20 cellular contexts compared by ENCODE assay signal in genomic region chr2:218642786-218643185, GRCh38. TPM values are rescaled to one million over a fixed set of nuclear protein-coding genes. Genes with fewer than 3 reads are reported as not detected.
DNase-seq lines count a peak whose midpoint lies in the region; ATAC-seq, FAIRE-seq and TF ChIP-seq lines count a peak whose summit lies in the region.
"Had no signal": no experiment of that assay in that cellular context is flagged by ENCODE, and none has a peak within 500 bp of the region (broad histone marks: within the 10 kb centered on the region; RNA-seq: fewer than 3 reads in every experiment).

No MANE protein-coding gene starts in this region.

- in situ Hi-C loops in K562 (cut with MboI): no loop called here

- no peak for FAIRE-seq in K562 (lab: Jason Lieb, UNC)
- FAIRE-seq: A549, GM12892, GM18507, H1 had no signal

- 86% methylated on average over 16 of the region's 17 CpGs for WGBS in K562 (ENCODE audit: insufficient coverage, low coverage, missing lambda C conversion rate)
- 96% methylated on average over 17 of the region's 17 CpGs for WGBS in mesenchymal stem cell

- no peak overlapping the region for H3K4ac ChIP-seq in mesenchymal stem cell (ENCODE audit: low read depth in 1 of 2, low read length in 2 of 2)

- H2AK5ac ChIP-seq in mesenchymal stem cell (ENCODE audit: low read length, severe bottlenecking): no peak overlapping the region

- no peaks in the 10 kb centered on the region for H3K9me3 Mint-ChIP-seq in activated naive CD8-positive, alpha-beta T cell treated with anti-CD3 and anti-CD28 coated beads, Interleukin-2, amount 50 U/mL, for 24 hours
- H3K9me3 Mint-ChIP-seq in activated naive CD8-positive, alpha-beta T cell treated with anti-CD3 and anti-CD28 coated beads for 36 hours: no peaks in the 10 kb centered on the region
- H3K9me3 Mint-ChIP-seq: CD14-positive monocyte; CD4-positive, alpha-beta memory T cell; H9 had no signal

- H3K27me3 ChIP-seq in K562 (ENCODE audit: control insufficient read depth in 2 of 2, insufficient read depth in 2 of 2, low read length in 2 of 2): no peaks in the 10 kb centered on the region
- H3K27me3 ChIP-seq in mesenchymal stem cell (ENCODE audit: control insufficient read depth in 1 of 2, insufficient read depth in 1 of 2, low read length in 2 of 2): no peaks in the 10 kb centered on the region
- H3K27me3 ChIP-seq: BLaER1 had no signal

- H3K9ac ChIP-seq in K562 (ENCODE audit: insufficient read depth in 1 of 2, low read depth in 2 of 2, low read length in 2 of 2) (no peak overlapping the region), mesenchymal stem cell (ENCODE audit: low read length) (no peak overlapping the region)
- H3K9ac ChIP-seq: BLaER1 had no signal

- no TSS peak for BruUV-seq in K562 (replicated peaks; lab: Mats Ljungman, UMichigan)

- no peak overlapping the region for H2BK12ac ChIP-seq in mesenchymal stem cell (ENCODE audit: low read length in 2 of 2)

- no peak overlapping the region for H3K23ac ChIP-seq in mesenchymal stem cell (ENCODE audit: low read length in 2 of 2)

- no peaks in the 10 kb centered on the region for H4K20me1 ChIP-seq in K562 (replicated peaks; ENCODE audit: control insufficient read depth, insufficient read depth, low read length)

- no peak for TF ChIP-seq RAD21 in K562 (CRISPR knock-in tag; conservative IDR thresholded peaks at IDR 0.05 in 1 of 2, IDR thresholded peaks at IDR 0.05 in 1 of 2)

- TF ChIP-seq EP300 in K562 (IDR thresholded peaks at IDR 0.05; ENCODE audit: low read length): no peak

- peaks cover 36% of the 10 kb centered on the region for H3K79me1 ChIP-seq in mesenchymal stem cell (replicated peaks; ENCODE audit: low read length, poor library complexity, severe bottlenecking)

- TF ChIP-seq POLR2A in K562 (conservative IDR thresholded peaks at IDR 0.05): no peak

- no peak overlapping the region for H4K91ac ChIP-seq in mesenchymal stem cell (ENCODE audit: low read length)

- no peaks in the 10 kb centered on the region for H3K9me1 ChIP-seq in K562 (ENCODE audit: control insufficient read depth, insufficient read depth, low read length)

- no peak overlapping the region for H3K14ac ChIP-seq in mesenchymal stem cell (ENCODE audit: low read length in 2 of 2)

- H3K79me2 ChIP-seq in K562 (ENCODE audit: control insufficient read depth, insufficient read depth, low read length): 0 out of 3 replicates have a peak, but pooled peaks cover 4% of the 10 kb centered on the region

- peaks cover 81% of the 10 kb centered on the region for H3K36me3 ChIP-seq in K562 (ENCODE audit: control insufficient read depth, insufficient read depth, low read length)
- H3K36me3 ChIP-seq in mesenchymal stem cell (ENCODE audit: control insufficient read depth in 1 of 2, insufficient read depth in 2 of 2, low read depth in 1 of 2, low read length in 2 of 2): peaks cover 62 to 84% of the 10 kb centered on the region in 2 experiments

- no peaks in the 10 kb centered on the region for H3K4me1 ChIP-seq in K562 (replicated peaks in 1 of 2; ENCODE audit: control insufficient read depth in 2 of 2, insufficient read depth in 2 of 2, low read length in 2 of 2)
- H3K4me1 ChIP-seq in mesenchymal stem cell (ENCODE audit: control insufficient read depth, insufficient read depth, low read depth, low read length): peaks cover 25% of the 10 kb centered on the region
- H3K4me1 ChIP-seq: BLaER1 had no signal

- H2AFZ ChIP-seq in K562 (ENCODE audit: low read depth, low read length) (no peak overlapping the region), mesenchymal stem cell (ENCODE audit: low read depth, low read length) (no peak overlapping the region)

- no peak overlapping the region for H3K27ac ChIP-seq in K562 (ENCODE audit: extremely low read depth, low read depth, low read length)
- H3K27ac ChIP-seq in mesenchymal stem cell (ENCODE audit: low read length, poor library complexity, severe bottlenecking): no peak overlapping the region
- H3K27ac ChIP-seq: 22Rv1, A549, BLaER1 had no signal

- H3K27ac Mint-ChIP-seq in activated naive CD8-positive, alpha-beta T cell treated with anti-CD3 and anti-CD28 coated beads, Interleukin-2, amount 50 U/mL, for 24 hours: no peak overlapping the region
- no peak overlapping the region for H3K27ac Mint-ChIP-seq in activated naive CD8-positive, alpha-beta T cell treated with anti-CD3 and anti-CD28 coated beads for 36 hours

- no peak overlapping the region for H2BK120ac ChIP-seq in mesenchymal stem cell (ENCODE audit: low read depth, low read length)

- peaks cover 51% of the 10 kb centered on the region for H3K36me3 Mint-ChIP-seq in activated naive CD8-positive, alpha-beta T cell treated with anti-CD3 and anti-CD28 coated beads, Interleukin-2, amount 50 U/mL, for 24 hours (ENCODE audit: low read depth)
- peaks cover 15% of the 10 kb centered on the region for H3K36me3 Mint-ChIP-seq in activated naive CD8-positive, alpha-beta T cell treated with anti-CD3 and anti-CD28 coated beads for 36 hours

- no peak overlapping the region for H3K4me3 Mint-ChIP-seq in activated naive CD8-positive, alpha-beta T cell treated with anti-CD3 and anti-CD28 coated beads, Interleukin-2, amount 50 U/mL, for 24 hours
- no peak overlapping the region for H3K4me3 Mint-ChIP-seq in activated naive CD8-positive, alpha-beta T cell treated with anti-CD3 and anti-CD28 coated beads for 36 hours
- H3K4me3 Mint-ChIP-seq: CD14-positive monocyte; CD4-positive, alpha-beta memory T cell; H9 had no signal

- H3K9me3 ChIP-seq in K562 (replicated peaks; ENCODE audit: control insufficient read depth, insufficient read depth, low read depth, low read length): no peaks in the 10 kb centered on the region
- no peaks in the 10 kb centered on the region for H3K9me3 ChIP-seq in mesenchymal stem cell (ENCODE audit: control insufficient read depth, low read length)
- H3K9me3 ChIP-seq: A549, BLaER1 had no signal

- no peak overlapping the region for H3K18ac ChIP-seq in mesenchymal stem cell (ENCODE audit: low read depth in 1 of 2, low read length in 2 of 2)

- H3K4me2 ChIP-seq in K562 (ENCODE audit: insufficient read depth, low read length) (no peak overlapping the region), mesenchymal stem cell (ENCODE audit: low read length, poor library complexity, severe bottlenecking) (no peak overlapping the region)
- H3K4me2 ChIP-seq: A549, BLaER1 had no signal

- no peaks in the 10 kb centered on the region for H3K27me3 Mint-ChIP-seq in activated naive CD8-positive, alpha-beta T cell treated with anti-CD3 and anti-CD28 coated beads, Interleukin-2, amount 50 U/mL, for 24 hours
- H3K27me3 Mint-ChIP-seq in activated naive CD8-positive, alpha-beta T cell treated with anti-CD3 and anti-CD28 coated beads for 36 hours: no peaks in the 10 kb centered on the region
- H3K27me3 Mint-ChIP-seq: CD4-positive, alpha-beta memory T cell had no signal

- no peak overlapping the region for H2BK15ac ChIP-seq in mesenchymal stem cell (ENCODE audit: low read depth, poor library complexity, severe bottlenecking)

- no peak overlapping the region for H2BK5ac ChIP-seq in mesenchymal stem cell (ENCODE audit: low read depth, low read length, poor library complexity, severe bottlenecking)

- intact Hi-C loops in K562 (cut with micrococcal nuclease) (loop anchor here (10.0 kb wide), 2 partner anchors 238 to 368 kb away; partner anchors contain the start of genes AAMP and PNKD), sciatic nerve (cut with DNase I) (no loop called here)

- H3K4me3 ChIP-seq in K562: no peak overlapping the region
- H3K4me3 ChIP-seq in mesenchymal stem cell (ENCODE audit: insufficient read depth in 1 of 2, low read depth in 1 of 2, low read length in 2 of 2): no peak overlapping the region
- H3K4me3 ChIP-seq: A549, BLaER1 had no signal

- TF ChIP-seq CTCF in K562 (IDR thresholded peaks at IDR 0.05 in 2 of 3, conservative IDR thresholded peaks at IDR 0.05 in 1 of 3; ENCODE audit: insufficient read depth in 2 of 3, low read depth in 1 of 3, low read length in 3 of 3): no peak

- no peak for DNase-seq in activated naive CD8-positive, alpha-beta T cell treated with anti-CD3 and anti-CD28 coated beads, Interleukin-2, amount 50 U/mL, for 24 hours
- DNase-seq in activated naive CD8-positive, alpha-beta T cell treated with anti-CD3 and anti-CD28 coated beads for 36 hours: no peak
- DNase-seq in K562 (ENCODE audit: extremely low read depth in 1 of 4, low spot score in 3 of 4) (no peak), sciatic nerve (ENCODE audit: low spot score) (no peak), mesenchymal stem cell (no peak), activated T-cell treated with anti-CD3 and anti-CD28 coated beads for 4 hours (no peak), putamen (ENCODE audit: low spot score) (no peak)
- DNase-seq: AML-193; CD4-positive, alpha-beta memory T cell; DMS153; DMS79; GDM1; H9 had no signal

- peak; percentile 10 for ATAC-seq in activated naive CD8-positive, alpha-beta T cell treated with anti-CD3 and anti-CD28 coated beads, Interleukin-2, amount 50 U/mL, for 24 hours
- ATAC-seq in K562 (no peak), sciatic nerve (peak; percentile 30)
- ATAC-seq: A549 had no signal

- CTCF ChIA-PET in K562 (lab: Yijun Ruan, JAX; ENCODE audit: low intra/inter-chr PET ratio): no interaction called here

- no peaks in the 10 kb centered on the region for H3K4me1 Mint-ChIP-seq in activated naive CD8-positive, alpha-beta T cell treated with anti-CD3 and anti-CD28 coated beads, Interleukin-2, amount 50 U/mL, for 24 hours
- H3K4me1 Mint-ChIP-seq in activated naive CD8-positive, alpha-beta T cell treated with anti-CD3 and anti-CD28 coated beads for 36 hours: peaks cover 3% of the 10 kb centered on the region
- H3K4me1 Mint-ChIP-seq: CD14-positive monocyte, H9 had no signal

- POLR2A ChIA-PET in K562 (lab: Yijun Ruan, JAX): interaction anchor here (3.7 kb wide), 1 partner anchor 16 kb away, joined by 10 read pairs; the partner anchor contains the start of genes BCS1L and ZNF142

- H4K8ac ChIP-seq in mesenchymal stem cell (ENCODE audit: low read length): no peak overlapping the region

RNA-seq across cellular contexts. Expression of gene ZNF142, which starts 16.6 kb away (rescaled TPM):
- total RNA-seq in activated naive CD8-positive, alpha-beta T cell treated with anti-CD3 and anti-CD28 coated beads for 36 hours: 10 to 100 TPM; 55.2 to 55.4 TPM
- 24.0 and 65.8 TPM in 2 replicates for total RNA-seq in K562 (2011; cell fraction: chromatin; rRNA removed; ENCODE audit: low replicate concordance)
- 35.1 and 47.0 TPM in 2 replicates for total RNA-seq in K562 (2011; cell fraction: nucleolus; rRNA removed)
- total RNA-seq in K562 (2011; cell fraction: nucleoplasm; rRNA removed): 30.9 and 31.5 TPM in 2 replicates
- total RNA-seq in K562 (2014; rRNA removed) (8.1 and 13.8 TPM in 2 replicates), K562 (2014; rRNA removed; fragmentation: Illumina TruSeq; extraction: Trizol) (4.0 and 4.1 TPM in 2 replicates), K562 (2015; rRNA removed; fragmentation: Illumina TruSeq; extraction: Trizol) (4.5 and 5.2 TPM in 2 replicates), K562 (2021) (25.4 and 26.1 TPM in 2 replicates), sciatic nerve (32.1 TPM)
- polyA plus RNA-seq in K562 (2011; rRNA removed) (2.4 and 4.2 TPM in 2 replicates), K562 (2014; fragmentation: Illumina TruSeq; extraction: Trizol) (12.2 and 12.9 TPM in 2 replicates), K562 (2014; fragmentation: Nextera tagmentation; extraction: Ambion mirVana) (1 to 10 TPM in 1 of 2 experiments, under 1 TPM in 1; 0.50 to 1.3 TPM), K562 (2014; rRNA removed) (7.0 and 7.3 TPM in 2 replicates)
- polyA plus RNA-seq in K562 (2011; cell fraction: cytosol; rRNA removed): 3.5 and 4.3 TPM in 2 replicates
- polyA plus RNA-seq in K562 (2011; cell fraction: nucleus; rRNA removed): 12.9 and 32.2 TPM in 2 replicates
- 8.3 and 9.9 TPM in 2 replicates for polyA plus RNA-seq in K562 (2012)
- polyA minus RNA-seq in K562 (2011; rRNA and poly(A)+ RNA removed): 6.0 and 6.3 TPM in 2 replicates
- 9.3 and 9.6 TPM in 2 replicates for polyA minus RNA-seq in K562 (2011; cell fraction: cytosol; rRNA and poly(A)+ RNA removed)
- 20.1 and 24.5 TPM in 2 replicates for polyA minus RNA-seq in K562 (2011; cell fraction: nucleus; rRNA and poly(A)+ RNA removed)
- polyA plus RNA-seq in mesenchymal stem cell (2013, experiment 1 of 2): 9.8 TPM
- 9.0 TPM for polyA plus RNA-seq in mesenchymal stem cell (2013, experiment 2 of 2)

RNA-seq across cellular contexts. Expression of gene BCS1L, which starts 16.7 kb away (rescaled TPM):
- 10 to 100 TPM; 90.3 to 96.4 TPM for total RNA-seq in activated naive CD8-positive, alpha-beta T cell treated with anti-CD3 and anti-CD28 coated beads for 36 hours
- total RNA-seq in K562 (2011; cell fraction: chromatin; rRNA removed; ENCODE audit: low replicate concordance): 85.6 and 126 TPM in 2 replicates
- 75.8 and 79.0 TPM in 2 replicates for total RNA-seq in K562 (2011; cell fraction: nucleolus; rRNA removed)
- total RNA-seq in K562 (2011; cell fraction: nucleoplasm; rRNA removed): 81.7 and 82.7 TPM in 2 replicates
- total RNA-seq in K562 (2014; rRNA removed): 41.1 and 43.6 TPM in 2 replicates
- 33.9 and 37.6 TPM in 2 replicates for total RNA-seq in K562 (2014; rRNA removed; fragmentation: Illumina TruSeq; extraction: Trizol)
- 43.8 and 46.9 TPM in 2 replicates for total RNA-seq in K562 (2015; rRNA removed; fragmentation: Illumina TruSeq; extraction: Trizol)
- total RNA-seq in K562 (2021): 52.6 and 56.7 TPM in 2 replicates
- polyA plus RNA-seq in K562 (2011; rRNA removed): 55.1 and 56.7 TPM in 2 replicates
- polyA plus RNA-seq in K562 (2011; cell fraction: cytosol; rRNA removed): 69.3 and 108 TPM in 2 replicates
- polyA plus RNA-seq in K562 (2011; cell fraction: nucleus; rRNA removed): 162 and 234 TPM in 2 replicates
- polyA plus RNA-seq in K562 (2012): 40.2 and 56.5 TPM in 2 replicates
- 48.0 and 61.3 TPM in 2 replicates for polyA plus RNA-seq in K562 (2014; fragmentation: Illumina TruSeq; extraction: Trizol)
- polyA plus RNA-seq in K562 (2014; fragmentation: Nextera tagmentation; extraction: Ambion mirVana): 100 to 1,000 TPM in 1 of 2 experiments, 10 to 100 TPM in 1; 83.2 to 103 TPM
- 64.8 and 72.7 TPM in 2 replicates for polyA plus RNA-seq in K562 (2014; rRNA removed)
- polyA minus RNA-seq in K562 (2011; rRNA and poly(A)+ RNA removed): 31.4 and 41.5 TPM in 2 replicates
- 16.0 and 28.2 TPM in 2 replicates for polyA minus RNA-seq in K562 (2011; cell fraction: cytosol; rRNA and poly(A)+ RNA removed)
- polyA minus RNA-seq in K562 (2011; cell fraction: nucleus; rRNA and poly(A)+ RNA removed): 27.7 and 35.0 TPM in 2 replicates
- total RNA-seq in sciatic nerve: 26.8 TPM
- polyA plus RNA-seq in mesenchymal stem cell (2013, experiment 1 of 2): 19.4 TPM
- polyA plus RNA-seq in mesenchymal stem cell (2013, experiment 2 of 2): 20.1 TPM

RNA-seq across cellular contexts. Expression of gene RNF25, which starts 29.0 kb away (rescaled TPM):
- 10 to 100 TPM; 27.2 to 29.8 TPM for total RNA-seq in activated naive CD8-positive, alpha-beta T cell treated with anti-CD3 and anti-CD28 coated beads for 36 hours
- 12.4 and 31.3 TPM in 2 replicates for total RNA-seq in K562 (2011; cell fraction: chromatin; rRNA removed; ENCODE audit: low replicate concordance)
- total RNA-seq in K562 (2011; cell fraction: nucleolus; rRNA removed): 21.2 and 25.3 TPM in 2 replicates
- 14.1 and 22.4 TPM in 2 replicates for total RNA-seq in K562 (2011; cell fraction: nucleoplasm; rRNA removed)
- total RNA-seq in K562 (2014; rRNA removed) (17.0 and 30.0 TPM in 2 replicates), K562 (2014; rRNA removed; fragmentation: Illumina TruSeq; extraction: Trizol) (15.5 and 18.2 TPM in 2 replicates), K562 (2015; rRNA removed; fragmentation: Illumina TruSeq; extraction: Trizol) (15.3 and 24.6 TPM in 2 replicates), K562 (2021) (19.0 and 20.5 TPM in 2 replicates), sciatic nerve (25.2 TPM)
- polyA plus RNA-seq in K562 (2011; rRNA removed) (45.9 and 49.8 TPM in 2 replicates), K562 (2014; fragmentation: Illumina TruSeq; extraction: Trizol) (19.7 and 30.1 TPM in 2 replicates), K562 (2014; fragmentation: Nextera tagmentation; extraction: Ambion mirVana) (1 to 10 TPM; 2.3 to 10.0 TPM), K562 (2014; rRNA removed) (26.5 and 26.6 TPM in 2 replicates)
- polyA plus RNA-seq in K562 (2011; cell fraction: cytosol; rRNA removed): 24.3 and 40.6 TPM in 2 replicates
- 40.5 and 63.9 TPM in 2 replicates for polyA plus RNA-seq in K562 (2011; cell fraction: nucleus; rRNA removed)
- polyA plus RNA-seq in K562 (2012): 16.7 and 22.6 TPM in 2 replicates
- polyA minus RNA-seq in K562 (2011; rRNA and poly(A)+ RNA removed): 31.3 and 33.2 TPM in 2 replicates
- polyA minus RNA-seq in K562 (2011; cell fraction: cytosol; rRNA and poly(A)+ RNA removed): 6.3 and 21.5 TPM in 2 replicates
- 5.9 and 9.6 TPM in 2 replicates for polyA minus RNA-seq in K562 (2011; cell fraction: nucleus; rRNA and poly(A)+ RNA removed)
- polyA plus RNA-seq in mesenchymal stem cell (2013, experiment 1 of 2): 32.9 TPM
- polyA plus RNA-seq in mesenchymal stem cell (2013, experiment 2 of 2): 27.7 TPM

RNA-seq across cellular contexts. Expression of gene STK36, which starts 29.1 kb away (rescaled TPM):
- total RNA-seq in activated naive CD8-positive, alpha-beta T cell treated with anti-CD3 and anti-CD28 coated beads for 36 hours: 10 to 100 TPM; 11.8 to 15.4 TPM
- total RNA-seq in K562 (2011; cell fraction: chromatin; rRNA removed; ENCODE audit: low replicate concordance): 93.3 and 145 TPM in 2 replicates
- total RNA-seq in K562 (2011; cell fraction: nucleolus; rRNA removed): 40.4 and 45.0 TPM in 2 replicates
- 42.6 and 50.0 TPM in 2 replicates for total RNA-seq in K562 (2011; cell fraction: nucleoplasm; rRNA removed)
- total RNA-seq in K562 (2014; rRNA removed): 3.8 and 5.2 TPM in 2 replicates
- total RNA-seq in K562 (2014; rRNA removed; fragmentation: Illumina TruSeq; extraction: Trizol): 4.1 and 6.3 TPM in 2 replicates
- 4.1 and 4.5 TPM in 2 replicates for total RNA-seq in K562 (2015; rRNA removed; fragmentation: Illumina TruSeq; extraction: Trizol)
- 9.3 and 9.6 TPM in 2 replicates for total RNA-seq in K562 (2021)
- polyA plus RNA-seq in K562 (2011; rRNA removed): 12.4 and 22.4 TPM in 2 replicates
- polyA plus RNA-seq in K562 (2011; cell fraction: cytosol; rRNA removed): 9.2 and 11.0 TPM in 2 replicates
- 219 and 220 TPM in 2 replicates for polyA plus RNA-seq in K562 (2011; cell fraction: nucleus; rRNA removed)
- polyA plus RNA-seq in K562 (2012): 5.5 and 8.3 TPM in 2 replicates
- polyA plus RNA-seq in K562 (2014; fragmentation: Illumina TruSeq; extraction: Trizol): 6.5 and 9.6 TPM in 2 replicates
- 1 to 10 TPM; 3.5 to 6.7 TPM for polyA plus RNA-seq in K562 (2014; fragmentation: Nextera tagmentation; extraction: Ambion mirVana)
- 9.7 and 10.3 TPM in 2 replicates for polyA plus RNA-seq in K562 (2014; rRNA removed)
- polyA minus RNA-seq in K562 (2011; rRNA and poly(A)+ RNA removed): 10.5 and 11.9 TPM in 2 replicates
- 5.3 and 6.7 TPM in 2 replicates for polyA minus RNA-seq in K562 (2011; cell fraction: cytosol; rRNA and poly(A)+ RNA removed)
- 19.5 and 29.4 TPM in 2 replicates for polyA minus RNA-seq in K562 (2011; cell fraction: nucleus; rRNA and poly(A)+ RNA removed)
- 39.1 TPM for total RNA-seq in sciatic nerve
- polyA plus RNA-seq in mesenchymal stem cell (2013, experiment 1 of 2): 20.1 TPM
- 18.3 TPM for polyA plus RNA-seq in mesenchymal stem cell (2013, experiment 2 of 2)

RNA-seq across cellular contexts. Expression of gene PLCD4, which starts 35.1 kb away (rescaled TPM):
- under 1 TPM in 1 of 2 experiments, not detected in 1; 0.22 TPM for total RNA-seq in activated naive CD8-positive, alpha-beta T cell treated with anti-CD3 and anti-CD28 coated beads for 36 hours
- 0.18 TPM in 1 of 2 replicates, not detected in the other for total RNA-seq in K562 (2011; cell fraction: chromatin; rRNA removed; ENCODE audit: low replicate concordance)
- total RNA-seq in K562 (2011; cell fraction: nucleolus; rRNA removed): not detected in 2 replicates
- not detected in 2 replicates for total RNA-seq in K562 (2011; cell fraction: nucleoplasm; rRNA removed)
- total RNA-seq in K562 (2014; rRNA removed): not detected in 2 replicates
- total RNA-seq in K562 (2014; rRNA removed; fragmentation: Illumina TruSeq; extraction: Trizol): not detected in 2 replicates
- total RNA-seq in K562 (2015; rRNA removed; fragmentation: Illumina TruSeq; extraction: Trizol): not detected in 2 replicates
- not detected in 2 replicates for total RNA-seq in K562 (2021)
- polyA plus RNA-seq in K562 (2011; rRNA removed): 0.01 TPM in 1 of 2 replicates, not detected in the other
- not detected in 2 replicates for polyA plus RNA-seq in K562 (2011; cell fraction: cytosol; rRNA removed)
- 0.08 TPM in 1 of 2 replicates, not detected in the other for polyA plus RNA-seq in K562 (2011; cell fraction: nucleus; rRNA removed)
- 0.44 and 0.64 TPM in 2 replicates for polyA plus RNA-seq in K562 (2012)
- polyA plus RNA-seq in K562 (2014; fragmentation: Illumina TruSeq; extraction: Trizol): not detected in 2 replicates
- polyA plus RNA-seq in K562 (2014; fragmentation: Nextera tagmentation; extraction: Ambion mirVana): under 1 TPM; 0.13 to 0.38 TPM
- not detected in 2 replicates for polyA plus RNA-seq in K562 (2014; rRNA removed)
- not detected in 2 replicates for polyA minus RNA-seq in K562 (2011; rRNA and poly(A)+ RNA removed)
- polyA minus RNA-seq in K562 (2011; cell fraction: cytosol; rRNA and poly(A)+ RNA removed): not detected in 2 replicates
- polyA minus RNA-seq in K562 (2011; cell fraction: nucleus; rRNA and poly(A)+ RNA removed): not detected in 2 replicates
- 9.1 TPM for total RNA-seq in sciatic nerve
- 0.47 TPM for polyA plus RNA-seq in mesenchymal stem cell (2013, experiment 1 of 2)
- 0.34 TPM for polyA plus RNA-seq in mesenchymal stem cell (2013, experiment 2 of 2)
